In the genomic region with DNA sequence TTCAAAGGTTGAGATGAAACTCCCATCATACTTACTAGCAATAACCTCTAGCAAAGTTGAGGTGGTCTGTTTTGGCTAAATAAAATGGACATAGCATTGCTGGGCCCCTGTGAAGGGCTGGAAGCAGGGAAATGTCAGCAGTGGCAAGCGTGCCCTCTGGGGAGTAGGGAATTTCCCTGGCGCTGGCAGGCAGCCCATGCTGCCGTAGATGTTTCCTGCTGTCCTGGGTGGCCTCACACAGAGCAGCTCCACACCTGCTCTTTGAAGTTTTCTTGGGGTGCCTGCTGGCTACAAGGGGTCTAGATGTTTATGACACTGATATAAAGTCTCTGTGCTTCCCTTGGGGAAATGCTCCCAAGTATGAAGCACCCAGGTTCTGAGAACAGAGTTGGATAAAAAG, we compare ENCODE assay signal across 9 cellular contexts. TPM values are rescaled to one million over a fixed set of nuclear protein-coding genes. Genes with fewer than 3 reads are reported as not detected.
A peak's percentile ranks its signal among the peaks of the same experiment; 100 is the strongest.
DNase-seq lines count a peak whose midpoint lies in the region; ATAC-seq and TF ChIP-seq lines count a peak whose summit lies in the region.
"Had no signal": no experiment of that assay in that cellular context is flagged by ENCODE, and none has a peak within 500 bp of the region (broad histone marks: within the 10 kb centered on the region; RNA-seq: fewer than 3 reads in every experiment).

No MANE protein-coding gene starts in this region.

- peak overlapping the region; percentile 20; the same call in 1 of the 2 replicates for H3K4me2 ChIP-seq in PC-3 (ENCODE audit: low read length)

- no peaks in the 10 kb centered on the region for H4K20me1 ChIP-seq in PC-3 (ENCODE audit: low read length)

- H3K27me3 ChIP-seq in PC-3 (ENCODE audit: low read length), result no peaks in the 10 kb centered on the region

- no peaks in the 10 kb centered on the region for H3K9me3 ChIP-seq in PC-3 (ENCODE audit: low read length)

- intact Hi-C loops in PC-3 (cut with micrococcal nuclease), result no loop called here

- CTCF ChIA-PET in PC-3 (lab: Charles Lee), result interaction anchor here (0.6 kb wide), 2 partner anchors 154 to 166 kb away, joined by 3 read pairs; no protein-coding TSS in a partner anchor

- H3K27ac ChIP-seq in PC-3 (ENCODE audit: low read length), result no peak overlapping the region

- BruUV-seq in PC-3 (replicated peaks; lab: Mats Ljungman, UMichigan), result no TSS peak

- H3K36me3 ChIP-seq in PC-3 (ENCODE audit: low read depth, low read length), result no peaks in the 10 kb centered on the region

- no peak for TF ChIP-seq CTCF in PC-3 (conservative IDR thresholded peaks at IDR 0.05; ENCODE audit: low read depth, low read length)

- H3F3A ChIP-seq in PC-3 (ENCODE audit: low read length, unreplicated experiment), result no peaks in the 10 kb centered on the region

- ATAC-seq in PC-3 (peak; percentile 39), HG03108 (IDR thresholded peaks at IDR 0.05; ENCODE audit: unreplicated experiment) (no peak)

- H3K79me2 ChIP-seq in PC-3 (ENCODE audit: low read length), result peaks cover 36% of the 10 kb centered on the region

- no peak overlapping the region for H3K4me3 ChIP-seq in PC-3 (ENCODE audit: low read length)

- no peak overlapping the region for H2AFZ ChIP-seq in PC-3 (ENCODE audit: low read length)

- no peak overlapping the region for H3K9ac ChIP-seq in PC-3 (ENCODE audit: low read length)

- peak; percentile 42 for DNase-seq in activated CD4-positive, alpha-beta T cell treated with anti-CD3 and anti-CD28 coated beads for 48 hours
- no peak for DNase-seq in activated CD4-positive, alpha-beta T cell treated with anti-CD3 and anti-CD28 coated beads for 4 hours
- DNase-seq in PC-3 (peak; percentile 43), DMS53 (lab: John Stamatoyannopoulos, UW) (no peak), ureter (ENCODE audit: low spot score) (no peak)
- DNase-seq in effector CD8-positive, alpha-beta T cell (lab: John Stamatoyannopoulos, UW), result peak; percentile 16
- peak; percentile 43 for DNase-seq in stimulated activated CD8-positive, alpha-beta memory T cell treated with anti-CD3 and anti-CD28 coated beads, Interleukin-4, amount 100 ng/mL, for 48 hours
- DNase-seq: NCI-H526 had no signal

- H3K4me1 ChIP-seq in PC-3 (ENCODE audit: insufficient read depth, low read length), result peaks cover 26% of the 10 kb centered on the region

- POLR2A ChIA-PET in PC-3 (lab: Charles Lee; ENCODE audit: unreplicated experiment), result no interaction called here

- H3K9me2 ChIP-seq in PC-3 (replicated peaks; ENCODE audit: low read length), result no peaks in the 10 kb centered on the region

RNA-seq across cellular contexts. Expression of gene ADARB1, which starts 30.2 kb away (rescaled TPM):
- total RNA-seq in PC-3 (2014; rRNA removed), result 14.1 and 21.0 TPM in 2 replicates
- total RNA-seq in ureter, result 23.9 TPM

Comparison
In these comparisons a context has a peak if more than half of its experiments do, and no peak if none do; other contexts are left out.
1. DNase-seq: peak in activated CD4-positive, alpha-beta T cell treated with anti-CD3 and anti-CD28 coated beads for 48 hours (single experiment), PC-3 (single experiment), effector CD8-positive, alpha-beta T cell (single experiment) and stimulated activated CD8-positive, alpha-beta memory T cell treated with anti-CD3 and anti-CD28 coated beads, Interleukin-4, amount 100 ng/mL, for 48 hours (single experiment); none in activated CD4-positive, alpha-beta T cell treated with anti-CD3 and anti-CD28 coated beads for 4 hours (0 of 2), DMS53 (single experiment) and ureter (single experiment).